17 cellular contexts compared by ENCODE assay signal in the genomic region with DNA sequence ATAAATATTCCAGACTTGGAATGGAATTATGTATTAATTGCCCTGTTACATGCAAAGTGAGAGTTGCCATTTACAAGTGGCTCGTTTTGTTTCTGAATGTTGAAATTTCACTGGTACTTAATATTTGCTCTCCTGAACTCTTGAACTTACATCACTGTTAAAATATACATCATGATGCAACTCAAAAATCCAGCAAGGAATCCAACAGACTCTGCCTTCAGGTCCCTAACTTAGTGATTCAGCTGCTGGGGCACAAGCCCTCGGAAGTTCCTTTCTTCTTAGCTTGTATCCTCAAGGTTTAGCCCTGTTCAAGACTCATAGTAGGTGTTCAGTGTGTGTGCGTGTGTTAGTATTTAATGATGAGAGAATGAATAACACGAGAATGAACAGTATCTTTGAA.
DNase-seq lines count a peak whose midpoint lies in the region; ATAC-seq and TF ChIP-seq lines count a peak whose summit lies in the region.
"Had no signal": no experiment of that assay in that cellular context is flagged by ENCODE, and none has a peak within 500 bp of the region (broad histone marks: within the 10 kb centered on the region; RNA-seq: fewer than 3 reads in every experiment).

No MANE protein-coding gene starts in this region.

- POLR2A ChIA-PET in activated CD8-positive, alpha-beta T cell treated with anti-CD3 and anti-CD28 coated beads, Interleukin-2, amount 10 ng/mL, durations not matched to agents 7 days and 5 days (lab: Charles Lee): no interaction called here

- no peaks in the 10 kb centered on the region for H4K20me1 ChIP-seq in osteoblast (ENCODE audit: insufficient read depth, low read length)

- TF ChIP-seq CTCF in osteoblast (IDR thresholded peaks at IDR 0.05; ENCODE audit: extremely low read depth, low read depth, low read length): no peak

- DNase-seq in EL (peak; percentile 77), adipocyte (ENCODE audit: low read depth) (peak; percentile 65), fibroblast of gingiva (ENCODE audit: low read depth) (peak; percentile 49), osteoblast (ENCODE audit: insufficient read length, low spot score, missing footprints) (no peak), posterior vena cava (ENCODE audit: low spot score) (no peak), AG08395 (ENCODE audit: low spot score) (no peak), glomerular visceral epithelial cell (ENCODE audit: extremely low spot score) (no peak)
- DNase-seq in activated CD8-positive, alpha-beta T cell treated with anti-CD3 and anti-CD28 coated beads, Interleukin-2, amount 10 ng/mL, durations not matched to agents 7 days and 5 days: no peak
- DNase-seq: BE2C; CD4-positive, alpha-beta memory T cell; DMS79; MM.1S; NCI-H1105 treated with DMSO at 0.1 percent for 48 hours; NCI-H2029; NCI-H2171 treated with DMSO at 0.1 percent for 48 hours; NCI-H524; SIG-M5 had no signal

- no peak for ATAC-seq in activated CD8-positive, alpha-beta T cell treated with anti-CD3 and anti-CD28 coated beads, Interleukin-2, amount 10 ng/mL, durations not matched to agents 7 days and 5 days

- H3K4me1 ChIP-seq in adipocyte (ENCODE audit: control insufficient read depth, insufficient read depth, low read length) (peaks cover 40% of the 10 kb centered on the region), osteoblast (ENCODE audit: insufficient read depth, low read length) (peaks cover 27% of the 10 kb centered on the region)
- H3K4me1 ChIP-seq: BE2C had no signal

- H2AFZ ChIP-seq in osteoblast (ENCODE audit: low read length): no peak overlapping the region

- H3K9ac ChIP-seq in adipocyte (ENCODE audit: low read length): peak overlapping the region; percentile 13

- no peaks in the 10 kb centered on the region for H3K27me3 ChIP-seq in adipocyte (replicated peaks; ENCODE audit: control insufficient read depth, insufficient read depth, low read length)
- no peaks in the 10 kb centered on the region for H3K27me3 ChIP-seq in osteoblast (ENCODE audit: insufficient read depth, low read length)
- H3K27me3 ChIP-seq: BE2C had no signal

- H3K4me3 ChIP-seq in adipocyte (ENCODE audit: low read length) (no peak overlapping the region), osteoblast (ENCODE audit: insufficient read depth, low read length) (no peak overlapping the region)

- no peaks in the 10 kb centered on the region for H3K36me3 Mint-ChIP-seq in activated CD8-positive, alpha-beta T cell treated with anti-CD3 and anti-CD28 coated beads, Interleukin-2, amount 10 ng/mL, durations not matched to agents 7 days and 5 days (ENCODE audit: low read depth)
- H3K36me3 Mint-ChIP-seq: CD4-positive, alpha-beta memory T cell had no signal

- H3K9me3 Mint-ChIP-seq in activated CD8-positive, alpha-beta T cell treated with anti-CD3 and anti-CD28 coated beads, Interleukin-2, amount 10 ng/mL, durations not matched to agents 7 days and 5 days (ENCODE audit: insufficient read depth): no peaks in the 10 kb centered on the region

- no peaks in the 10 kb centered on the region for H3K79me2 ChIP-seq in osteoblast (ENCODE audit: insufficient read depth, low read length)

- no peak overlapping the region for H3K27ac Mint-ChIP-seq in activated CD8-positive, alpha-beta T cell treated with anti-CD3 and anti-CD28 coated beads, Interleukin-2, amount 10 ng/mL, durations not matched to agents 7 days and 5 days
- H3K27ac Mint-ChIP-seq: CD4-positive, alpha-beta memory T cell had no signal

- intact Hi-C loops in posterior vena cava (cut with DNase I): no loop called here

- H3K27me3 Mint-ChIP-seq in activated CD8-positive, alpha-beta T cell treated with anti-CD3 and anti-CD28 coated beads, Interleukin-2, amount 10 ng/mL, durations not matched to agents 7 days and 5 days (ENCODE audit: low read depth): peaks cover 6% of the 10 kb centered on the region

- no peak overlapping the region for H3K4me2 ChIP-seq in osteoblast (ENCODE audit: insufficient read depth, low read length)

- H3K4me1 Mint-ChIP-seq in activated CD8-positive, alpha-beta T cell treated with anti-CD3 and anti-CD28 coated beads, Interleukin-2, amount 10 ng/mL, durations not matched to agents 7 days and 5 days (ENCODE audit: low read depth): no peaks in the 10 kb centered on the region
- H3K4me1 Mint-ChIP-seq: CD4-positive, alpha-beta memory T cell had no signal

- H3K4me3 Mint-ChIP-seq in activated CD8-positive, alpha-beta T cell treated with anti-CD3 and anti-CD28 coated beads, Interleukin-2, amount 10 ng/mL, durations not matched to agents 7 days and 5 days: no peak overlapping the region
- H3K4me3 Mint-ChIP-seq: CD4-positive, alpha-beta memory T cell had no signal

- peak overlapping the region; percentile 27 for H3K27ac ChIP-seq in osteoblast (ENCODE audit: low read depth, low read length)

- no peaks in the 10 kb centered on the region for H3K36me3 ChIP-seq in adipocyte (ENCODE audit: control insufficient read depth, insufficient read depth, low read length, severe bottlenecking)
- no peaks in the 10 kb centered on the region for H3K36me3 ChIP-seq in osteoblast (ENCODE audit: insufficient read depth, low read length)
- H3K36me3 ChIP-seq: BE2C had no signal

- H3K9me3 ChIP-seq in adipocyte (ENCODE audit: control insufficient read depth, low read length) (no peaks in the 10 kb centered on the region), osteoblast (ENCODE audit: low read depth, low read length) (no peaks in the 10 kb centered on the region)
- H3K9me3 ChIP-seq: BE2C had no signal

- CTCF ChIA-PET in activated CD8-positive, alpha-beta T cell treated with anti-CD3 and anti-CD28 coated beads, Interleukin-2, amount 10 ng/mL, durations not matched to agents 7 days and 5 days (lab: Charles Lee): no interaction called here

Comparison
In these comparisons a context has a peak if more than half of its experiments do, and no peak if none do; other contexts are left out.
1. DNase-seq: peak in EL (single experiment), adipocyte (single experiment) and fibroblast of gingiva (single experiment); none in osteoblast (single experiment), activated CD8-positive, alpha-beta T cell treated with anti-CD3 and anti-CD28 coated beads, Interleukin-2, amount 10 ng/mL, durations not matched to agents 7 days and 5 days (single experiment), posterior vena cava (single experiment), AG08395 (single experiment) and glomerular visceral epithelial cell (single experiment).